In the genomic region with DNA sequence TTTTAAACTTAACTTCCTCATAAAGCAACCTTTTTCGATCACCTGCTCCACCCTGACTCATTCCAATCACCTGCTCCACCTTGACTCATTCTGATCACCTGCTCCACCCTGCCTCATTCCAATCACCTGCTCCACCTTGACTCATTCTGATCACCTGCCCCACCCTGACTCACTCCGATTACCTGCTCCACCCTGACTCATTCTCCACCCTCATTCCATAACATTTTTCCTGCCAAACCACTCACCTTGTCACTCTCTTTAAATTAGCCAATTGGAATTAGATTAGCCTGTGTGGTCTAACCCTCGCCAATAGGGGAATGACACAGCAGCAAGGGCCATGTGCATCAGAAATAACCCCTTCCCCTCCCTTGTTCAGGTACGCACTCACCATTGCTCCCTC, we compare ENCODE assay signal across 2 cellular contexts.
TF ChIP-seq lines count a peak whose summit lies in the region.

No MANE protein-coding gene starts in this region.

TF ChIP-seq in GM23338, 12 proteins besides CTCF, POLR2A, EP300 and RAD21:
- TF ChIP-seq STAT1 (IDR thresholded peaks at IDR 0.05; ENCODE audit: unreplicated experiment) (no peak), ZNF114 (CRISPR knock-in tag; IDR thresholded peaks at IDR 0.05) (no peak)

TF ChIP-seq in H1, 55 proteins besides CTCF, POLR2A, EP300 and RAD21:
- TF ChIP-seq SIX5 (IDR thresholded peaks at IDR 0.05; ENCODE audit: low read depth, low read length) (no peak), TAF1 (IDR thresholded peaks at IDR 0.05; ENCODE audit: low read depth, low read length) (no peak), SP4 (IDR thresholded peaks at IDR 0.05; ENCODE audit: low read length) (no peak), BRCA1 (IDR thresholded peaks at IDR 0.05; ENCODE audit: low read depth, low read length) (no peak), BCL11A (IDR thresholded peaks at IDR 0.05; ENCODE audit: low read depth in 2 of 2, low read length in 2 of 2) (no peak), SP2 (IDR thresholded peaks at IDR 0.05; ENCODE audit: low read length) (no peak), NANOG (IDR thresholded peaks at IDR 0.05; ENCODE audit: insufficient read depth, low read depth, low read length, poor library complexity, severe bottlenecking) (no peak), FOSL1 (IDR thresholded peaks at IDR 0.05; ENCODE audit: insufficient read depth, low read depth, low read length) (no peak), SIRT6 (IDR thresholded peaks at IDR 0.05; ENCODE audit: low read length) (no peak), POU5F1 (IDR thresholded peaks at IDR 0.05; ENCODE audit: low read depth, low read length) (no peak), RBBP5 (IDR thresholded peaks at IDR 0.05; ENCODE audit: borderline replicate concordance, low read depth, low read length) (no peak), TEAD4 (IDR thresholded peaks at IDR 0.05; ENCODE audit: low read depth, low read length) (no peak), MAFK (IDR thresholded peaks at IDR 0.05; ENCODE audit: low read depth, low read length) (no peak)
